1 cellular context compared by ENCODE assay signal in genomic region chr18:24212939-24213338, GRCh38.
TF ChIP-seq lines count a peak whose summit lies in the region.

No MANE protein-coding gene starts in this region.

TF ChIP-seq in SK-N-SH, 30 proteins besides CTCF, POLR2A, EP300 and RAD21 (continued from another document):
- TF ChIP-seq REST (IDR thresholded peaks at IDR 0.05; ENCODE audit: low read depth, low read length), result no peak
- no peak for TF ChIP-seq TAF1 (IDR thresholded peaks at IDR 0.05; ENCODE audit: borderline replicate concordance, low read depth, low read length)
